Comparison of ENCODE assay signal across 25 cellular contexts in genomic region chr15:80582816-80583423, GRCh38.
"Had no signal": no experiment of that assay in that cellular context is flagged by ENCODE, and none has a peak within 500 bp of the region (broad histone marks: within the 10 kb centered on the region; RNA-seq: fewer than 3 reads in every experiment).

No MANE protein-coding gene starts in this region.

- H3K27ac ChIP-seq: breast epithelium, gastroesophageal sphincter, hepatocyte, parathyroid adenoma, psoas muscle, thoracic aorta, uterus had no signal

- H3K27ac Mint-ChIP-seq: activated CD8-positive, alpha-beta T cell treated with anti-CD3 and anti-CD28 coated beads for 36 hours; activated naive CD4-positive, alpha-beta T cell treated with anti-CD3 and anti-CD28 coated beads, Interleukin-2, amount 50 U/mL, for 72 hours; activated T-cell treated with anti-CD3 and anti-CD28 coated beads, Interleukin-2, amount 50 U/mL, for 72 hours; naive thymus-derived CD4-positive, alpha-beta T cell; stimulated activated naive CD8-positive, alpha-beta T cell treated with anti-CD3 and anti-CD28 coated beads, Interleukin-15, Interleukin-2, amounts not matched to agents 100 ng/mL and 50 ng/mL, for 24 hours; WTC11 had no signal

- ATAC-seq: activated CD8-positive, alpha-beta T cell treated with anti-CD3 and anti-CD28 coated beads for 36 hours; activated naive CD4-positive, alpha-beta T cell treated with anti-CD3 and anti-CD28 coated beads, Interleukin-2, amount 50 U/mL, for 72 hours; activated T-cell treated with anti-CD3 and anti-CD28 coated beads, Interleukin-2, amount 50 U/mL, for 72 hours; gastroesophageal sphincter; left colon; naive thymus-derived CD4-positive, alpha-beta T cell; psoas muscle; WTC11 had no signal

- H3K4me3 ChIP-seq: breast epithelium, gastroesophageal sphincter, hepatocyte, psoas muscle, thoracic aorta, uterus had no signal

- H3K4me3 Mint-ChIP-seq: activated CD8-positive, alpha-beta T cell treated with anti-CD3 and anti-CD28 coated beads for 36 hours; activated T-cell treated with anti-CD3 and anti-CD28 coated beads, Interleukin-2, amount 50 U/mL, for 72 hours; naive thymus-derived CD4-positive, alpha-beta T cell; stimulated activated naive CD8-positive, alpha-beta T cell treated with anti-CD3 and anti-CD28 coated beads, Interleukin-15, Interleukin-2, amounts not matched to agents 100 ng/mL and 50 ng/mL, for 24 hours; WTC11 had no signal

- H3K9me3 ChIP-seq: breast epithelium, gastroesophageal sphincter, psoas muscle, thoracic aorta, uterus had no signal

- DNase-seq: activated CD4-positive, alpha-beta T cell treated with anti-CD3 and anti-CD28 coated beads for 1 hour; activated CD4-positive, alpha-beta T cell treated with anti-CD3 and anti-CD28 coated beads, Interleukin-2, amount 50 U/mL, for 1 hour; activated CD8-positive, alpha-beta T cell treated with anti-CD3 and anti-CD28 coated beads for 36 hours; activated naive CD4-positive, alpha-beta T cell; activated T-cell treated with anti-CD3 and anti-CD28 coated beads for 4 hours; activated T-cell treated with anti-CD3 and anti-CD28 coated beads, Interleukin-2, amount 50 U/mL, for 72 hours; dermis blood vessel endothelial cell; effector CD4-positive, alpha-beta T cell; erythroblast; left colon; midbrain; naive thymus-derived CD4-positive, alpha-beta T cell; occipital lobe; psoas muscle; stimulated activated CD4-positive, alpha-beta T cell treated with anti-CD3 and anti-CD28 coated beads, Interleukin-2, amount 100 ng/mL, for 48 hours; T-helper 2 cell; uterus had no signal

- H3K9me3 Mint-ChIP-seq: activated CD8-positive, alpha-beta T cell treated with anti-CD3 and anti-CD28 coated beads for 36 hours; activated naive CD4-positive, alpha-beta T cell treated with anti-CD3 and anti-CD28 coated beads, Interleukin-2, amount 50 U/mL, for 72 hours; activated T-cell treated with anti-CD3 and anti-CD28 coated beads, Interleukin-2, amount 50 U/mL, for 72 hours; stimulated activated naive CD8-positive, alpha-beta T cell treated with anti-CD3 and anti-CD28 coated beads, Interleukin-15, Interleukin-2, amounts not matched to agents 100 ng/mL and 50 ng/mL, for 24 hours; WTC11 had no signal

- H3K4me1 ChIP-seq: breast epithelium, gastroesophageal sphincter, parathyroid adenoma, psoas muscle, uterus had no signal

- H3K27me3 ChIP-seq: breast epithelium, gastroesophageal sphincter, hepatocyte, uterus had no signal

- H3K36me3 ChIP-seq: breast epithelium, uterus had no signal

- H3K36me3 Mint-ChIP-seq: activated naive CD4-positive, alpha-beta T cell treated with anti-CD3 and anti-CD28 coated beads, Interleukin-2, amount 50 U/mL, for 72 hours; naive thymus-derived CD4-positive, alpha-beta T cell; WTC11 had no signal

- H3K27me3 Mint-ChIP-seq: stimulated activated naive CD8-positive, alpha-beta T cell treated with anti-CD3 and anti-CD28 coated beads, Interleukin-15, Interleukin-2, amounts not matched to agents 100 ng/mL and 50 ng/mL, for 24 hours had no signal
